ENCODE assay signal across 8 cellular contexts in the genomic region with DNA sequence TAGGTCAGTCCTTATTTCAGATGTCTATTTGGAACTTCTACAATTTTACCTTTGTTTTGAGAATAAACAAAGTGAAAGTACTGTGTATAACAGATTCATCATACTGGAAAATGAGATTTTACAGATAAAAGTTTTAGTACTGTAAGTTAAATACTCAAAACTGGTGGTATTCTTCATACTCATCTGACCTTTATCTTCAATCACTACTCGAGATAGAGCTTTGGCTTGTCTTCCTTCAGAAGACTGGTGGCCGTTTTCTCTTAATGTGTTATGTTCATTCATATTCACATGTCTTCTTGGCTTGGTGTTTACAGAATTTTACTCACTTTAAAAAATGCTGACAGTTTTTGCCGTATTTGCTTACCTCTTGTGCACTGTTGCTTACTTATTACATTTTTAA. TPM values are rescaled to one million over a fixed set of nuclear protein-coding genes. Genes with fewer than 3 reads are reported as not detected.
A peak's percentile ranks its signal among the peaks of the same experiment; 100 is the strongest.
DNase-seq lines count a peak whose midpoint lies in the region; ATAC-seq and TF ChIP-seq lines count a peak whose summit lies in the region.

No MANE protein-coding gene starts in this region.

- peaks cover 54% of the 10 kb centered on the region for H3K4me1 Mint-ChIP-seq in activated T-cell treated with anti-CD3 and anti-CD28 coated beads, Interleukin-2, amount 50 U/mL, for 24 hours (ENCODE audit: low read depth)
- peaks cover 45% of the 10 kb centered on the region for H3K4me1 Mint-ChIP-seq in WTC11

- H3K9me3 Mint-ChIP-seq in activated T-cell treated with anti-CD3 and anti-CD28 coated beads, Interleukin-2, amount 50 U/mL, for 24 hours = no peaks in the 10 kb centered on the region
- H3K9me3 Mint-ChIP-seq in WTC11 = no peaks in the 10 kb centered on the region

- H3K27me3 ChIP-seq in iPS-18a (ENCODE audit: control insufficient read depth, insufficient read depth, low read length) = no peaks in the 10 kb centered on the region

- ATAC-seq in WTC11 (no peak), GM21737 (IDR thresholded peaks at IDR 0.05; ENCODE audit: unreplicated experiment) (no peak), HG02870 (IDR thresholded peaks at IDR 0.05; ENCODE audit: unreplicated experiment) (no peak)

- peak overlapping the region; percentile 98 for H3K27ac Mint-ChIP-seq in activated T-cell treated with anti-CD3 and anti-CD28 coated beads, Interleukin-2, amount 50 U/mL, for 24 hours
- no peak overlapping the region for H3K27ac Mint-ChIP-seq in WTC11

- peak overlapping the region; percentile 95 for H3K4me3 ChIP-seq in iPS-18a (ENCODE audit: low read length)

- no peaks in the 10 kb centered on the region for H3K27me3 Mint-ChIP-seq in activated T-cell treated with anti-CD3 and anti-CD28 coated beads, Interleukin-2, amount 50 U/mL, for 24 hours
- no peaks in the 10 kb centered on the region for H3K27me3 Mint-ChIP-seq in WTC11 (ENCODE audit: low read depth)

- no peak overlapping the region for H3K27ac ChIP-seq in iPS-18a (ENCODE audit: low read length)

- CTCF ChIA-PET in WTC11 (lab: Charles Lee) = interaction anchor here (0.7 to 0.8 kb wide), 2 partner anchors 17 to 326 kb away, joined by 3 to 4 read pairs; no protein-coding TSS in a partner anchor

- POLR2A ChIA-PET in WTC11 (lab: Charles Lee) = no interaction called here

- peak overlapping the region; percentile 96 for H3K4me3 Mint-ChIP-seq in activated T-cell treated with anti-CD3 and anti-CD28 coated beads, Interleukin-2, amount 50 U/mL, for 24 hours
- H3K4me3 Mint-ChIP-seq in WTC11 = peak overlapping the region; percentile 95

- H3K9me3 ChIP-seq in iPS-18a (ENCODE audit: control insufficient read depth, low read depth, low read length) = no peaks in the 10 kb centered on the region

- H3K36me3 ChIP-seq in iPS-18a (ENCODE audit: control insufficient read depth, low read depth, low read length) = no peaks in the 10 kb centered on the region

- H3K9ac ChIP-seq in iPS-18a (ENCODE audit: low read length) = no peak overlapping the region

- peaks cover 14% of the 10 kb centered on the region for H3K36me3 Mint-ChIP-seq in activated T-cell treated with anti-CD3 and anti-CD28 coated beads, Interleukin-2, amount 50 U/mL, for 24 hours (ENCODE audit: low read depth)
- no peaks in the 10 kb centered on the region for H3K36me3 Mint-ChIP-seq in WTC11

- DNase-seq in activated T-cell treated with anti-CD3 and anti-CD28 coated beads, Interleukin-2, amount 50 U/mL, for 24 hours = no peak
- DNase-seq in activated T-cell treated with anti-CD3 and anti-CD28 coated beads for 4 hours = no peak
- no peak for DNase-seq in WTC11 (ENCODE audit: low spot score)
- DNase-seq in superior temporal gyrus (ENCODE audit: extremely low spot score) = peak; percentile 33
- DNase-seq in germinal center (ENCODE audit: low spot score) = no peak

- peaks cover 19% of the 10 kb centered on the region for H3K4me1 ChIP-seq in iPS-18a (ENCODE audit: control insufficient read depth, low read depth, low read length)

- TF ChIP-seq CTCF in WTC11 (IDR thresholded peaks at IDR 0.05) = no peak

TF ChIP-seq in WTC11, 78 proteins besides CTCF, POLR2A, EP300 and RAD21:
- TF ChIP-seq ZBTB21 (CRISPR knock-in tag; IDR thresholded peaks at IDR 0.05; ENCODE audit: borderline replicate concordance) = no peak
- no peak for TF ChIP-seq CREB1 (CRISPR knock-in tag; IDR thresholded peaks at IDR 0.05)
- TF ChIP-seq MYBL2 (CRISPR knock-in tag; IDR thresholded peaks at IDR 0.05) = no peak
- TF ChIP-seq, protein P1, sequence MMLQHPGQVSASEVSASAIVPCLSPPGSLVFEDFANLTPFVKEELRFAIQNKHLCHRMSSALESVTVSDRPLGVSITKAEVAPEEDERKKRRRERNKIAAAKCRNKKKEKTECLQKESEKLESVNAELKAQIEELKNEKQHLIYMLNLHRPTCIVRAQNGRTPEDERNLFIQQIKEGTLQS (CRISPR knock-in tag; conservative IDR thresholded peaks at IDR 0.05) = no peak
- no peak for TF ChIP-seq ZNF416 (CRISPR knock-in tag; IDR thresholded peaks at IDR 0.05)
- TF ChIP-seq, protein P2, sequence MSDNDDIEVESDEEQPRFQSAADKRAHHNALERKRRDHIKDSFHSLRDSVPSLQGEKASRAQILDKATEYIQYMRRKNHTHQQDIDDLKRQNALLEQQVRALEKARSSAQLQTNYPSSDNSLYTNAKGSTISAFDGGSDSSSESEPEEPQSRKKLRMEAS (CRISPR knock-in tag; IDR thresholded peaks at IDR 0.05) = no peak
- TF ChIP-seq SMAD3 (CRISPR knock-in tag; IDR thresholded peaks at IDR 0.05; ENCODE audit: borderline replicate concordance) = no peak
- TF ChIP-seq, protein P3, sequence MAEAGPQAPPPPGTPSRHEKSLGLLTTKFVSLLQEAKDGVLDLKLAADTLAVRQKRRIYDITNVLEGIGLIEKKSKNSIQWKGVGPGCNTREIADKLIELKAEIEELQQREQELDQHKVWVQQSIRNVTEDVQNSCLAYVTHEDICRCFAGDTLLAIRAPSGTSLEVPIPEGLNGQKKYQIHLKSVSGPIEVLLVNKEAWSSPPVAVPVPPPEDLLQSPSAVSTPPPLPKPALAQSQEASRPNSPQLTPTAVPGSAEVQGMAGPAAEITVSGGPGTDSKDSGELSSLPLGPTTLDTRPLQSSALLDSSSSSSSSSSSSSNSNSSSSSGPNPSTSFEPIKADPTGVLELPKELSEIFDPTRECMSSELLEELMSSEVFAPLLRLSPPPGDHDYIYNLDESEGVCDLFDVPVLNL (CRISPR knock-in tag; IDR thresholded peaks at IDR 0.05; ENCODE audit: borderline replicate concordance, low read depth) = no peak
- no peak for TF ChIP-seq ETV6 (CRISPR knock-in tag; IDR thresholded peaks at IDR 0.05)

RNA-seq across cellular contexts. Expression of a gene that starts 2.1 kb away (rescaled TPM):
- 10.3 to 13.3 TPM (median 11.4 TPM) in 3 replicates for total RNA-seq in WTC11 (2021)
